In genomic region chr15:64461577-64462162, GRCh38 we compare ENCODE assay signal across 8 cellular contexts. TPM values are rescaled to one million over a fixed set of nuclear protein-coding genes. Genes with fewer than 3 reads are reported as not detected.
DNase-seq lines count a peak whose midpoint lies in the region; ATAC-seq and TF ChIP-seq lines count a peak whose summit lies in the region.

No MANE protein-coding gene starts in this region.

- no peak for TF ChIP-seq CTCF in omental fat pad (IDR thresholded peaks at IDR 0.05)

- H3K4me1 Mint-ChIP-seq in activated T-helper 2 cell treated with anti-CD3 and anti-CD28 coated beads, Interferon-gamma antibody, Interleukin-2, Interleukin-4, amounts not matched to agents 10 μg/mL and 5 μg/mL and 100 μg/mL, durations not matched to agents 14 hours and 24 hours and 36 hours (ENCODE audit: low read depth), result peaks cover 62% of the 10 kb centered on the region

- ATAC-seq in omental fat pad (ENCODE audit: low FRiP score), result peak; percentile 80

- peak; percentile 50 for DNase-seq in NCI-H1092 treated with DMSO at 0.1 percent for 48 hours (lab: John Stamatoyannopoulos, UW)
- peak; percentile 14 for DNase-seq in activated T-helper 2 cell treated with anti-CD3 and anti-CD28 coated beads, Interferon-gamma antibody, Interleukin-2, Interleukin-4, amounts not matched to agents 10 μg/mL and 5 μg/mL and 100 μg/mL, durations not matched to agents 14 hours and 24 hours and 36 hours (ENCODE audit: low spot score)
- DNase-seq in globus pallidus (ENCODE audit: low spot score), result peak; percentile 65
- DNase-seq in omental fat pad (ENCODE audit: low spot score), result no peak
- no peak for DNase-seq in NCI-H2171 treated with DMSO at 0.1 percent for 48 hours (lab: John Stamatoyannopoulos, UW)
- no peak for DNase-seq in NOMO-1 treated with dmso at 0.1 percent for 144 hours (lab: John Stamatoyannopoulos, UW; ENCODE audit: unreplicated experiment)
- no peak for DNase-seq in NCI-H524 treated with DMSO at 0.1 percent for 48 hours (lab: John Stamatoyannopoulos, UW)

- peak overlapping the region; percentile 82 for H3K27ac Mint-ChIP-seq in activated T-helper 2 cell treated with anti-CD3 and anti-CD28 coated beads, Interferon-gamma antibody, Interleukin-2, Interleukin-4, amounts not matched to agents 10 μg/mL and 5 μg/mL and 100 μg/mL, durations not matched to agents 14 hours and 24 hours and 36 hours

- H3K9me3 Mint-ChIP-seq in activated T-helper 2 cell treated with anti-CD3 and anti-CD28 coated beads, Interferon-gamma antibody, Interleukin-2, Interleukin-4, amounts not matched to agents 10 μg/mL and 5 μg/mL and 100 μg/mL, durations not matched to agents 14 hours and 24 hours and 36 hours, result no peaks in the 10 kb centered on the region

- H3K4me3 ChIP-seq in GM08714 (ENCODE audit: low read length), result peak overlapping the region; percentile 89

- intact Hi-C loops in activated T-helper 2 cell treated with anti-CD3 and anti-CD28 coated beads, Interferon-gamma antibody, Interleukin-2, Interleukin-4, amounts not matched to agents 10 μg/mL and 5 μg/mL and 100 μg/mL, durations not matched to agents 14 hours and 24 hours and 36 hours (cut with micrococcal nuclease), result loop anchor here (1.0 to 2.0 kb wide), 5 partner anchors 17 to 108 kb away; partner anchors contain the start of genes PCLAF and TRIP4

- peak overlapping the region; percentile 85 for H3K4me3 Mint-ChIP-seq in activated T-helper 2 cell treated with anti-CD3 and anti-CD28 coated beads, Interferon-gamma antibody, Interleukin-2, Interleukin-4, amounts not matched to agents 10 μg/mL and 5 μg/mL and 100 μg/mL, durations not matched to agents 14 hours and 24 hours and 36 hours (ENCODE audit: low read depth)

- H3K36me3 Mint-ChIP-seq in activated T-helper 2 cell treated with anti-CD3 and anti-CD28 coated beads, Interferon-gamma antibody, Interleukin-2, Interleukin-4, amounts not matched to agents 10 μg/mL and 5 μg/mL and 100 μg/mL, durations not matched to agents 14 hours and 24 hours and 36 hours (ENCODE audit: low read depth), result peaks cover 18% of the 10 kb centered on the region

- H3K27me3 Mint-ChIP-seq in activated T-helper 2 cell treated with anti-CD3 and anti-CD28 coated beads, Interferon-gamma antibody, Interleukin-2, Interleukin-4, amounts not matched to agents 10 μg/mL and 5 μg/mL and 100 μg/mL, durations not matched to agents 14 hours and 24 hours and 36 hours (ENCODE audit: low read depth), result no peaks in the 10 kb centered on the region

RNA-seq across cellular contexts. Expression of gene ZNF609, which starts 1.3 kb away (rescaled TPM):
- total RNA-seq in activated T-helper 2 cell treated with anti-CD3 and anti-CD28 coated beads, Interferon-gamma antibody, Interleukin-2, Interleukin-4, amounts not matched to agents 10 μg/mL and 5 μg/mL and 100 μg/mL, durations not matched to agents 14 hours and 24 hours and 36 hours, result 50.9 and 60.2 TPM in 2 replicates
- total RNA-seq in omental fat pad, result 10 to 100 TPM; 26.1 to 32.4 (median 29.6) TPM

Comparison
In these comparisons a context has a peak if more than half of its experiments do, and no peak if none do; other contexts are left out.
1. DNase-seq: peak in NCI-H1092 treated with DMSO at 0.1 percent for 48 hours (single experiment), activated T-helper 2 cell treated with anti-CD3 and anti-CD28 coated beads, Interferon-gamma antibody, Interleukin-2, Interleukin-4, amounts not matched to agents 10 μg/mL and 5 μg/mL and 100 μg/mL, durations not matched to agents 14 hours and 24 hours and 36 hours (single experiment) and globus pallidus (single experiment); none in omental fat pad (single experiment), NCI-H2171 treated with DMSO at 0.1 percent for 48 hours (single experiment), NOMO-1 treated with dmso at 0.1 percent for 144 hours (single experiment) and NCI-H524 treated with DMSO at 0.1 percent for 48 hours (single experiment).